ENCODE assay signal across 8 cellular contexts in genomic region chr5:180784497-180785097, GRCh38. TPM values are rescaled to one million over a fixed set of nuclear protein-coding genes. Genes with fewer than 3 reads are reported as not detected.
DNase-seq lines count a peak whose midpoint lies in the region; ATAC-seq, FAIRE-seq and TF ChIP-seq lines count a peak whose summit lies in the region.

No MANE protein-coding gene starts in this region.

- H3K4me1 ChIP-seq in heart left ventricle = peaks cover 4 to 50% (median 37%) of the 10 kb centered on the region in 12 donors
- H3K4me1 ChIP-seq in rectal smooth muscle tissue (ENCODE audit: control insufficient read depth, insufficient read depth, low read length) = peaks cover 23% of the 10 kb centered on the region

- H3K4me3 Mint-ChIP-seq in activated naive CD8-positive, alpha-beta T cell treated with anti-CD3 and anti-CD28 coated beads, Interleukin-2, amount 10 ng/mL, durations not matched to agents 7 days and 5 days = no peak overlapping the region

- peak in 1 of 2 experiments; percentile 73 for DNase-seq in HL-60 (ENCODE audit: low read depth in 1 of 2, low spot score in 1 of 2)
- DNase-seq in SK-N-DZ (ENCODE audit: low spot score) = peak; percentile 70
- peak; percentile 61 for DNase-seq in activated naive CD8-positive, alpha-beta T cell treated with anti-CD3 and anti-CD28 coated beads, Interleukin-2, amount 10 ng/mL, durations not matched to agents 7 days and 5 days
- DNase-seq in heart left ventricle = peak; percentile 83 to 89 (median 84)

- H3K36me3 ChIP-seq in heart left ventricle (peaks cover 0 to 22% (median 7%) of the 10 kb centered on the region in 9 donors), rectal smooth muscle tissue (ENCODE audit: control insufficient read depth, insufficient read depth, low read length) (no peaks in the 10 kb centered on the region)

- TF ChIP-seq CTCF in GM12872 (IDR thresholded peaks at IDR 0.05; ENCODE audit: insufficient read depth, low read depth, low read length) = peak; percentile 74
- peak; percentile 59 for TF ChIP-seq CTCF in HL-60 (IDR thresholded peaks at IDR 0.05; ENCODE audit: insufficient read depth, low read length)
- TF ChIP-seq CTCF in heart left ventricle (IDR thresholded peaks at IDR 0.05) = peak; percentile 59 to 90 (median 78)

- POLR2A ChIA-PET in activated naive CD8-positive, alpha-beta T cell treated with anti-CD3 and anti-CD28 coated beads, Interleukin-2, amount 10 ng/mL, durations not matched to agents 7 days and 5 days (lab: Charles Lee) = no interaction called here

- peak; percentile 95 for FAIRE-seq in A204.1 (lab: Jason Lieb, UNC)

- H3K27me3 Mint-ChIP-seq in activated naive CD8-positive, alpha-beta T cell treated with anti-CD3 and anti-CD28 coated beads, Interleukin-2, amount 10 ng/mL, durations not matched to agents 7 days and 5 days = peaks cover 2% of the 10 kb centered on the region

- peaks cover 23% of the 10 kb centered on the region for H3K4me1 Mint-ChIP-seq in activated naive CD8-positive, alpha-beta T cell treated with anti-CD3 and anti-CD28 coated beads, Interleukin-2, amount 10 ng/mL, durations not matched to agents 7 days and 5 days

- H3K27me3 ChIP-seq in HL-60 (ENCODE audit: insufficient read depth, poor library complexity, severe bottlenecking) (no peaks in the 10 kb centered on the region), heart left ventricle (no peaks in the 10 kb centered on the region), rectal smooth muscle tissue (ENCODE audit: control insufficient read depth, insufficient read depth, low read length) (no peaks in the 10 kb centered on the region)

- H3K27ac Mint-ChIP-seq in activated naive CD8-positive, alpha-beta T cell treated with anti-CD3 and anti-CD28 coated beads, Interleukin-2, amount 10 ng/mL, durations not matched to agents 7 days and 5 days = no peak overlapping the region

- no peak for ATAC-seq in activated naive CD8-positive, alpha-beta T cell treated with anti-CD3 and anti-CD28 coated beads, Interleukin-2, amount 10 ng/mL, durations not matched to agents 7 days and 5 days (ENCODE audit: low read depth)
- ATAC-seq in heart left ventricle (peak; percentile 63 to 78 (median 74)), GM21528 (IDR thresholded peaks at IDR 0.05; ENCODE audit: low FRiP score, unreplicated experiment) (no peak)

- no peaks in the 10 kb centered on the region for H3K9me3 ChIP-seq in heart left ventricle

- TF ChIP-seq POLR2A in heart left ventricle (IDR thresholded peaks at IDR 0.05) = no peak

- 35 to 41% (median 39%) methylated on average over 13 of the region's 13 CpGs for WGBS in heart left ventricle, 4 donors

- no peak overlapping the region for H3K9ac ChIP-seq in rectal smooth muscle tissue (ENCODE audit: low read length)

- no peak overlapping the region for H3K27ac ChIP-seq in HL-60 (replicated peaks)
- H3K27ac ChIP-seq in heart left ventricle = peak overlapping the region in 7 of 12 donors; percentile 41 to 81 (median 73)
- peak overlapping the region; percentile 80 for H3K27ac ChIP-seq in rectal smooth muscle tissue (ENCODE audit: low read depth, low read length)

- intact Hi-C loops in heart left ventricle (cut with DNase I) = loop anchor here (2.0 to 10.0 kb wide), 13 partner anchors 48 to 400 kb away; partner anchors contain the start of genes ZFP62 (in 4 of the 10) and BTNL9 (in 3 of the 10)

- H3K36me3 Mint-ChIP-seq in activated naive CD8-positive, alpha-beta T cell treated with anti-CD3 and anti-CD28 coated beads, Interleukin-2, amount 10 ng/mL, durations not matched to agents 7 days and 5 days = peaks cover 2% of the 10 kb centered on the region

- no peak overlapping the region for H3K4me3 ChIP-seq in HL-60 (replicated peaks; ENCODE audit: insufficient read depth, low read length)
- no peak overlapping the region for H3K4me3 ChIP-seq in heart left ventricle
- no peak overlapping the region for H3K4me3 ChIP-seq in rectal smooth muscle tissue (ENCODE audit: low read length)

- no peaks in the 10 kb centered on the region for H3K9me3 Mint-ChIP-seq in activated naive CD8-positive, alpha-beta T cell treated with anti-CD3 and anti-CD28 coated beads, Interleukin-2, amount 10 ng/mL, durations not matched to agents 7 days and 5 days

RNA-seq across cellular contexts. Expression of gene MGAT1, which starts 18.0 kb away (rescaled TPM):
- polyA plus RNA-seq in SK-N-DZ (2014; cell fraction: cytosol; rRNA removed) = 40.8 and 45.6 TPM in 2 replicates
- polyA plus RNA-seq in SK-N-DZ (2014; cell fraction: nucleus; rRNA removed) = 42.4 and 44.6 TPM in 2 replicates
- total RNA-seq in activated naive CD8-positive, alpha-beta T cell treated with anti-CD3 and anti-CD28 coated beads, Interleukin-2, amount 10 ng/mL, durations not matched to agents 7 days and 5 days = 100 to 1,000 TPM; 177 to 186 TPM
- total RNA-seq in heart left ventricle = 100 to 1,000 TPM in 3 of 9 donors, 10 to 100 TPM in 6; 50.9 to 162 (median 83.5) TPM
- 100 to 1,000 TPM in 1 of 2 donors, 10 to 100 TPM in 1; 64.5 to 199 TPM for polyA plus RNA-seq in heart left ventricle

RNA-seq across cellular contexts. Expression of gene OR2Y1, which starts 44.7 kb away (rescaled TPM):
- polyA plus RNA-seq in SK-N-DZ (2014; cell fraction: cytosol; rRNA removed) = not detected in 2 replicates
- polyA plus RNA-seq in SK-N-DZ (2014; cell fraction: nucleus; rRNA removed) = not detected in 2 replicates
- not detected for total RNA-seq in activated naive CD8-positive, alpha-beta T cell treated with anti-CD3 and anti-CD28 coated beads, Interleukin-2, amount 10 ng/mL, durations not matched to agents 7 days and 5 days
- total RNA-seq in heart left ventricle = not detected
- not detected for polyA plus RNA-seq in heart left ventricle

Comparison
In these comparisons a context has a peak if more than half of its experiments do, and no peak if none do; other contexts are left out.
1. ATAC-seq: peak in heart left ventricle (4 of 4); none in activated naive CD8-positive, alpha-beta T cell treated with anti-CD3 and anti-CD28 coated beads, Interleukin-2, amount 10 ng/mL, durations not matched to agents 7 days and 5 days (single experiment) and GM21528 (single experiment).
2. Peak in every context shown above with its lines, with median percentiles within 50 percentile points of each other: CTCF ChIP-seq.